20 cellular contexts compared by ENCODE assay signal in the genomic region with DNA sequence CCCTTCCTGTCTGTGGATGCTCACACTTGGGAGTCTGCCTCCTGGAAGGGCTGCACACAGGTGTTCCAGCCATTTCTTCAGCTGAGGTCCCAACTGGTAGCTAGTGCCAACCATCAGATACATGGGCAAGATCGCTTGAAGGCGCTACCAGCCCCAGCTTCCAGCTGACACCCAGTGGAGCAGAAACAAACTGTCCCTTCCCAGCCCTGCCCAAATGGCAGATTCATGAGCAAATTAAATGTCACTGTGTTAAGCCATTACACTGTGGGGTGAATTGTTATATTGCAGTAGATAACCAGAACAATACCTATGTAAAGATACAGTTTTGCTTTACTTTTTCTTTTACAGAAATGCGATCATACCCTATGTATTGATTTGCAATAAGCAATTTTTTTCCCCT.
"Had no signal": no experiment of that assay in that cellular context is flagged by ENCODE, and none has a peak within 500 bp of the region (broad histone marks: within the 10 kb centered on the region; RNA-seq: fewer than 3 reads in every experiment).

No MANE protein-coding gene starts in this region.

- H3K9me3 ChIP-seq: colonic mucosa, esophagus muscularis mucosa, gastroesophageal sphincter, heart left ventricle, left lung, lower lobe of right lung had no signal

- H3K4me2 ChIP-seq: hepatocyte had no signal

- H3K79me2 ChIP-seq: hepatocyte had no signal

- H2AFZ ChIP-seq: hepatocyte had no signal

- FAIRE-seq: endothelial cell of umbilical vein, frontal cortex, kidney had no signal

- H3K27ac ChIP-seq: colonic mucosa, esophagus muscularis mucosa, foreskin keratinocyte, gastroesophageal sphincter, heart left ventricle, hepatocyte, left lung, lower lobe of right lung had no signal

- H3K4me1 ChIP-seq: colonic mucosa, esophagus muscularis mucosa, foreskin keratinocyte, gastroesophageal sphincter, left lung, lower lobe of right lung had no signal

- ATAC-seq: effector memory CD8-positive, alpha-beta T cell; foreskin keratinocyte; gastroesophageal sphincter; heart left ventricle; left lung; left ventricle myocardium superior; lower lobe of right lung had no signal

- H3K36me3 ChIP-seq: colonic mucosa, esophagus muscularis mucosa, gastroesophageal sphincter, heart left ventricle, left lung, lower lobe of right lung had no signal

- H3K27me3 ChIP-seq: colonic mucosa, esophagus muscularis mucosa, foreskin keratinocyte, gastroesophageal sphincter, heart left ventricle, hepatocyte, left lung had no signal

- DNase-seq: colonic mucosa; cortex of kidney; effector CD8-positive, alpha-beta T cell; effector memory CD8-positive, alpha-beta T cell; foreskin keratinocyte; heart left ventricle; hypothalamus; immature natural killer cell; islet precursor cell; kidney; kidney glomerular epithelial cell; left lung; left ventricle myocardium superior; lower lobe of right lung; mesenchymal stem cell had no signal

- H3K4me3 ChIP-seq: colonic mucosa, esophagus muscularis mucosa, gastroesophageal sphincter, heart left ventricle, hepatocyte, left lung, lower lobe of right lung had no signal
